Comparison of ENCODE assay signal across 8 cellular contexts in genomic region chr6:30740993-30741784, GRCh38. TPM values are rescaled to one million over a fixed set of nuclear protein-coding genes. Genes with fewer than 3 reads are reported as not detected.
DNase-seq lines count a peak whose midpoint lies in the region; ATAC-seq lines count a peak whose summit lies in the region.

No MANE protein-coding gene starts in this region.

- intact Hi-C loops in posterior vena cava (cut with DNase I), result loop anchor here (5.0 to 10.0 kb wide), 3 partner anchors 41 to 674 kb away; no protein-coding TSS in a partner anchor

- DNase-seq in T-helper 1 cell (no peak), iris pigment epithelial cell (ENCODE audit: low read depth) (peak; percentile 46), posterior vena cava (ENCODE audit: low spot score) (no peak), NCI-H1417 treated with DMSO at 0.1 percent for 48 hours (lab: John Stamatoyannopoulos, UW) (no peak)

- H3K36me3 ChIP-seq in subcutaneous abdominal adipose tissue (ENCODE audit: control insufficient read depth in 5 of 5, insufficient read depth in 5 of 5, low read length in 5 of 5), result peaks cover 15 to 46% (median 35%) of the 10 kb centered on the region in 5 donors

- H3K9ac ChIP-seq in subcutaneous abdominal adipose tissue (ENCODE audit: low read length in 5 of 5), result peak overlapping the region; percentile 77 to 90 (median 87)

- H3K4me3 ChIP-seq in subcutaneous abdominal adipose tissue (ENCODE audit: low read depth in 1 of 5, low read length in 5 of 5), result peak overlapping the region; percentile 87 to 94 (median 90)

- peak overlapping the region; percentile 94 for H3K4me3 Mint-ChIP-seq in T-helper 1 cell treated with Interleukin-12 subunit alpha and Interleukin-12 subunit beta and Interleukin-4 antibody, amounts not matched to agents 30 μg/mL and 1 μg/mL, for 36 hours
- peak overlapping the region; percentile 86 for H3K4me3 Mint-ChIP-seq in activated T-helper 17 cell treated with anti-CD3 and anti-CD28 coated beads, Interleukin-2, amount 50 U/mL, for 72 hours

- H3K27ac Mint-ChIP-seq in T-helper 1 cell treated with Interleukin-12 subunit alpha and Interleukin-12 subunit beta and Interleukin-4 antibody, amounts not matched to agents 30 μg/mL and 1 μg/mL, for 36 hours, result peak overlapping the region; percentile 83
- peak overlapping the region; percentile 95 for H3K27ac Mint-ChIP-seq in activated T-helper 17 cell treated with anti-CD3 and anti-CD28 coated beads, Interleukin-2, amount 50 U/mL, for 72 hours

- H3K27me3 Mint-ChIP-seq in T-helper 1 cell treated with Interleukin-12 subunit alpha and Interleukin-12 subunit beta and Interleukin-4 antibody, amounts not matched to agents 30 μg/mL and 1 μg/mL, for 36 hours (ENCODE audit: low read depth), result no peaks in the 10 kb centered on the region
- no peaks in the 10 kb centered on the region for H3K27me3 Mint-ChIP-seq in activated T-helper 17 cell treated with anti-CD3 and anti-CD28 coated beads, Interleukin-2, amount 50 U/mL, for 72 hours

- H3K9me3 ChIP-seq in subcutaneous abdominal adipose tissue (ENCODE audit: control insufficient read depth in 5 of 5, low read length in 5 of 5), result no peaks in the 10 kb centered on the region

- H3K9me3 Mint-ChIP-seq in T-helper 1 cell treated with Interleukin-12 subunit alpha and Interleukin-12 subunit beta and Interleukin-4 antibody, amounts not matched to agents 30 μg/mL and 1 μg/mL, for 36 hours, result no peaks in the 10 kb centered on the region
- peaks cover 3% of the 10 kb centered on the region for H3K9me3 Mint-ChIP-seq in activated T-helper 17 cell treated with anti-CD3 and anti-CD28 coated beads, Interleukin-2, amount 50 U/mL, for 72 hours

- H3K4me1 Mint-ChIP-seq in T-helper 1 cell treated with Interleukin-12 subunit alpha and Interleukin-12 subunit beta and Interleukin-4 antibody, amounts not matched to agents 30 μg/mL and 1 μg/mL, for 36 hours (ENCODE audit: low read depth), result peaks cover 66% of the 10 kb centered on the region
- peaks cover 48% of the 10 kb centered on the region for H3K4me1 Mint-ChIP-seq in activated T-helper 17 cell treated with anti-CD3 and anti-CD28 coated beads, Interleukin-2, amount 50 U/mL, for 72 hours

- H3K27me3 ChIP-seq in subcutaneous abdominal adipose tissue (ENCODE audit: control insufficient read depth in 5 of 5, insufficient read depth in 4 of 5, low read length in 5 of 5), result no peaks in the 10 kb centered on the region

- ATAC-seq in activated T-helper 17 cell treated with anti-CD3 and anti-CD28 coated beads, Interleukin-2, amount 50 U/mL, for 72 hours (replicated peaks), result no peak
- no peak for ATAC-seq in HG03521 (IDR thresholded peaks at IDR 0.05; ENCODE audit: unreplicated experiment)

- H3K36me3 Mint-ChIP-seq in T-helper 1 cell treated with Interleukin-12 subunit alpha and Interleukin-12 subunit beta and Interleukin-4 antibody, amounts not matched to agents 30 μg/mL and 1 μg/mL, for 36 hours (ENCODE audit: low read depth), result peaks cover 65% of the 10 kb centered on the region
- peaks cover 88% of the 10 kb centered on the region for H3K36me3 Mint-ChIP-seq in activated T-helper 17 cell treated with anti-CD3 and anti-CD28 coated beads, Interleukin-2, amount 50 U/mL, for 72 hours (ENCODE audit: low read depth)

- H3K27ac ChIP-seq in subcutaneous abdominal adipose tissue (ENCODE audit: low read depth, low read length), result peak overlapping the region; percentile 89

- peaks cover 18 to 68% (median 43%) of the 10 kb centered on the region in 5 donors for H3K4me1 ChIP-seq in subcutaneous abdominal adipose tissue (ENCODE audit: control insufficient read depth in 5 of 5, insufficient read depth in 5 of 5, low read length in 5 of 5)

RNA-seq across cellular contexts. Expression of gene FLOT1, which starts 1.3 kb away (rescaled TPM):
- total RNA-seq in activated T-helper 17 cell treated with anti-CD3 and anti-CD28 coated beads, Interleukin-2, amount 50 U/mL, for 72 hours, result 100 to 1,000 TPM; 152 to 161 TPM
- 100 to 1,000 TPM; 150 to 167 TPM for total RNA-seq in posterior vena cava

RNA-seq across cellular contexts. Expression of gene IER3, which starts 3.2 kb away (rescaled TPM):
- 100 to 1,000 TPM in 1 of 2 donors, 10 to 100 TPM in 1; 55.6 to 617 TPM for total RNA-seq in activated T-helper 17 cell treated with anti-CD3 and anti-CD28 coated beads, Interleukin-2, amount 50 U/mL, for 72 hours
- 10 to 100 TPM; 28.5 to 51.5 TPM for total RNA-seq in posterior vena cava

RNA-seq across cellular contexts. Expression of gene TUBB, which starts 21.0 kb away (rescaled TPM):
- total RNA-seq in activated T-helper 17 cell treated with anti-CD3 and anti-CD28 coated beads, Interleukin-2, amount 50 U/mL, for 72 hours, result 1,000 to 10,000 TPM; 1,139 to 1,437 TPM
- 100 to 1,000 TPM; 342 to 378 TPM for total RNA-seq in posterior vena cava

RNA-seq across cellular contexts. Expression of gene MDC1, which starts 24.1 kb away (rescaled TPM):
- 10 to 100 TPM; 57.4 to 82.1 TPM for total RNA-seq in activated T-helper 17 cell treated with anti-CD3 and anti-CD28 coated beads, Interleukin-2, amount 50 U/mL, for 72 hours
- 10 to 100 TPM; 24.4 to 25.0 TPM for total RNA-seq in posterior vena cava

RNA-seq across cellular contexts. Expression of gene NRM, which starts 50.4 kb away (rescaled TPM):
- 10 to 100 TPM; 26.0 to 36.9 TPM for total RNA-seq in activated T-helper 17 cell treated with anti-CD3 and anti-CD28 coated beads, Interleukin-2, amount 50 U/mL, for 72 hours
- total RNA-seq in posterior vena cava, result 10 to 100 TPM; 14.6 to 15.5 TPM
